ENCODE assay signal across 4 cellular contexts in the genomic region with DNA sequence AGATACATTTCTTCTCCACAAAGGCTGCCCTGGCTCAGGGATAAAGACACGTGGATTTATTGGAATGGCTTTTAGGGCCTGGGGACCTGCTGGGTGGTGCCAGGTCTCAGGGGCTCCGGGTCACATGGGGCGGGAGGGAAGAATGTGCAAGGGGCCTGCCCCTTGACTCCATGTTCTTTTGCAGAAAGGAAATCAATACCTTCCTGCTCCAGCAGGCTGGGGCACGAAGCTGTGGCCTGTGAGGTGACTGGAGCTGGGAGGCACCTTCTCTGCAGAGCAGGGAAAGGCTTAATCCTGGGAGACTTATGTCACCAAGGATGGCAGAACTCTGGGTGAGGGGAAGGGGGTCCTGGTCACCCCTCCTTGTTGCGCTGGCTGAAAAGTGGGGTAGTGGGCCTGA.
"Had no signal": no experiment of that assay in that cellular context is flagged by ENCODE, and none has a peak within 500 bp of the region (broad histone marks: within the 10 kb centered on the region; RNA-seq: fewer than 3 reads in every experiment).

No MANE protein-coding gene starts in this region.

- H3K9me3 ChIP-seq: gastroesophageal sphincter, stomach had no signal

- H3K4me1 ChIP-seq: gastroesophageal sphincter had no signal

- H3K27me3 ChIP-seq: hepatocyte had no signal

- H3K4me3 ChIP-seq: coronary artery, gastroesophageal sphincter, hepatocyte, stomach had no signal

- H3K27ac ChIP-seq: coronary artery, gastroesophageal sphincter, hepatocyte, stomach had no signal

- H3K36me3 ChIP-seq: gastroesophageal sphincter, stomach had no signal
